19 cellular contexts compared by ENCODE assay signal in the genomic region with DNA sequence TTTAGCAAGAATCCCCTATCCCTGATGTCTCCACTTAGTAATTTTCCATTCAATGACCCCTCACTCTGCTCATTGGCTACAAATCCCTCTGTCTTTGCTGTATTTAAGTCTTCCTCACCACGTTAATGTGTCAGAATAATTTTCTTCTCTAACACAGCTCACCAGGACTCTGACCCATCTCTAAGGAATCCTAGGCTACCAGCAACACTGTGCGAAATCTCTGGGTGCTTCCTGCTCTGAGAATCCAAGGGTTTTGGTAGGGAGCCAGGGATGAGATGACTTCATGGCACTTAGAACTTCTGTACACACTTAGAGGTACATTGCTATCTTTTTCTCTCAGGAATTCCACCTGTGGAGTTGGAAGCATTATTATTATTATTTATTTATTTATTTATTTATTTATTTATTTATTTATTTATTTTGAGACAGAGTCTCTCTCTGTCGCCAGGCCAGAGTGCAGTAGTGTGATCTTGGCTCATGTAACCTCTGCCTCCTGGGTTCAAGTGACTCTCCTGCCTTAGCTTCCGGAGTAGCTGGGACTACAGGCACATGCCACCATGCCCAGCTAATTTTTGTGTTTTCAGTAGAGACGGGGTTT. TPM values are rescaled to one million over a fixed set of nuclear protein-coding genes. Genes with fewer than 3 reads are reported as not detected.
A peak's percentile ranks its signal among the peaks of the same experiment; 100 is the strongest.
DNase-seq lines count a peak whose midpoint lies in the region; ATAC-seq and TF ChIP-seq lines count a peak whose summit lies in the region.
"Had no signal": no experiment of that assay in that cellular context is flagged by ENCODE, and none has a peak within 500 bp of the region (broad histone marks: within the 10 kb centered on the region; RNA-seq: fewer than 3 reads in every experiment).

No MANE protein-coding gene starts in this region.

- no peak overlapping the region for H3K4me3 ChIP-seq in AG10803 (ENCODE audit: low read length)
- H3K4me3 ChIP-seq in astrocyte of the spinal cord (ENCODE audit: low read depth, low read length), result no peak overlapping the region
- H3K4me3 ChIP-seq: dorsolateral prefrontal cortex, lung had no signal

- TF ChIP-seq CTCF in AG10803 (conservative IDR thresholded peaks at IDR 0.05; ENCODE audit: low read length) (no peak), astrocyte of the spinal cord (IDR thresholded peaks at IDR 0.05; ENCODE audit: low read depth, low read length) (no peak)

- in situ Hi-C loops in astrocyte of the spinal cord (cut with HindIII; ENCODE audit: low sequenced_read_pairs), result no loop called here

- DNase-seq in AG10803 (ENCODE audit: low read depth), result peak; percentile 91
- peak; percentile 3 for DNase-seq in LHCN-M2 (ENCODE audit: low read depth)
- DNase-seq in astrocyte of the spinal cord (ENCODE audit: low read depth, low spot score), result peak; percentile 47
- peak; percentile 93 for DNase-seq in kidney tubule cell (ENCODE audit: low spot score)
- no peak for DNase-seq in NCI-H446 treated with DMSO at 0.1 percent for 48 hours (lab: John Stamatoyannopoulos, UW)
- DNase-seq in stimulated activated naive CD4-positive, alpha-beta T cell (lab: John Stamatoyannopoulos, UW), result no peak
- DNase-seq: activated CD8-positive, alpha-beta T cell treated with anti-CD3 and anti-CD28 coated beads, Interleukin-2, amount 10 ng/mL, durations not matched to agents 7 days and 5 days; dorsolateral prefrontal cortex; GOT3; NCI-H1105 treated with DMSO at 0.1 percent for 48 hours; NCI-H345; retina had no signal

- no peak for ATAC-seq in GM18858 (IDR thresholded peaks at IDR 0.05; ENCODE audit: unreplicated experiment)
- ATAC-seq in GM18909 (IDR thresholded peaks at IDR 0.05; ENCODE audit: poor library complexity, unreplicated experiment), result no peak
- ATAC-seq: activated CD8-positive, alpha-beta T cell treated with anti-CD3 and anti-CD28 coated beads, Interleukin-2, amount 10 ng/mL, durations not matched to agents 7 days and 5 days; activated T-helper 17 cell treated with anti-CD3 and anti-CD28 coated beads, Interleukin-2, amount 50 U/mL, for 72 hours; natural killer cell treated with Interleukin-12 subunit alpha and Interleukin-12 subunit beta and Interleukin-15 and Interleukin-18, amount 100 ng/mL, for 72 hours had no signal

RNA-seq across cellular contexts. Expression of a gene that starts 53.5 kb away (rescaled TPM):
- total RNA-seq in LHCN-M2 (2014; rRNA removed), result not detected in 2 replicates
- not detected for polyA plus RNA-seq in LHCN-M2 (2012)
- total RNA-seq: activated CD8-positive, alpha-beta T cell treated with anti-CD3 and anti-CD28 coated beads, Interleukin-2, amount 10 ng/mL, durations not matched to agents 7 days and 5 days; activated T-helper 17 cell treated with anti-CD3 and anti-CD28 coated beads, Interleukin-2, amount 50 U/mL, for 72 hours; dorsolateral prefrontal cortex; lung; temporal lobe had no signal
- polyA plus RNA-seq: BJ had no signal

Comparison
In these comparisons a context has a peak if more than half of its experiments do, and no peak if none do; other contexts are left out.
1. DNase-seq: peak in AG10803 (single experiment), LHCN-M2 (single experiment), astrocyte of the spinal cord (single experiment) and kidney tubule cell (single experiment); none in NCI-H446 treated with DMSO at 0.1 percent for 48 hours (single experiment) and stimulated activated naive CD4-positive, alpha-beta T cell (0 of 6).